ENCODE assay signal across 9 cellular contexts in genomic region chr6:157054531-157054979, GRCh38.
DNase-seq lines count a peak whose midpoint lies in the region; ATAC-seq and TF ChIP-seq lines count a peak whose summit lies in the region.
"Had no signal": no experiment of that assay in that cellular context is flagged by ENCODE, and none has a peak within 500 bp of the region (broad histone marks: within the 10 kb centered on the region; RNA-seq: fewer than 3 reads in every experiment).

No MANE protein-coding gene starts in this region.

- H3K27ac ChIP-seq in neural cell (ENCODE audit: low read length) (peak overlapping the region; percentile 31), gastroesophageal sphincter (no peak overlapping the region)

- H3K36me3 ChIP-seq in neural cell (ENCODE audit: insufficient read depth, low read length) = no peaks in the 10 kb centered on the region
- no peaks in the 10 kb centered on the region for H3K36me3 ChIP-seq in gastroesophageal sphincter
- no peaks in the 10 kb centered on the region for H3K36me3 ChIP-seq in HAP-1 (replicated peaks)

- no peak overlapping the region for H2AFZ ChIP-seq in neural cell (ENCODE audit: low read depth, low read length)

- peak; percentile 21 to 36 for DNase-seq in activated CD4-positive, alpha-beta T cell treated with anti-CD3 and anti-CD28 coated beads, Interleukin-2, amount 50 U/mL, for 4 hours
- DNase-seq in NCI-H345 (lab: John Stamatoyannopoulos, UW) (no peak), SW480 (ENCODE audit: low spot score) (no peak), HAP-1 (ENCODE audit: low spot score in 2 of 2) (no peak)
- DNase-seq: islet precursor cell had no signal

- ATAC-seq in GM18868 (IDR thresholded peaks at IDR 0.05; ENCODE audit: unreplicated experiment) (peak; percentile 88), HG03175 (IDR thresholded peaks at IDR 0.05; ENCODE audit: unreplicated experiment) (peak; percentile 85), gastroesophageal sphincter (no peak)

- H3K4me2 ChIP-seq in neural cell (ENCODE audit: low read length) = no peak overlapping the region

- in situ Hi-C loops in HAP-1 (cut with MboI; ENCODE audit: low sequenced_read_pairs) = no loop called here

- TF ChIP-seq POLR2A in gastroesophageal sphincter (IDR thresholded peaks at IDR 0.05) = no peak

- TF ChIP-seq CTCF in neural cell (IDR thresholded peaks at IDR 0.05; ENCODE audit: poor library complexity, severe bottlenecking) (no peak), gastroesophageal sphincter (IDR thresholded peaks at IDR 0.05) (no peak)

- no peaks in the 10 kb centered on the region for H3K9me2 ChIP-seq in neural cell (ENCODE audit: insufficient read depth, low read length)

- H3F3A ChIP-seq in neural cell (ENCODE audit: insufficient read depth, low read length, poor library complexity, severe bottlenecking) = peaks cover 6% of the 10 kb centered on the region

- 90 to 98% methylated on average over 4 of the region's 4 CpGs for WGBS in gastroesophageal sphincter (ENCODE audit: low coverage in 1 of 2), 2 donors

- H3K9ac ChIP-seq in neural cell (ENCODE audit: low read length) = no peak overlapping the region

- H3K4me1 ChIP-seq in gastroesophageal sphincter (peaks cover 1 to 17% (median 7%) of the 10 kb centered on the region in 3 donors), HAP-1 (peaks cover 9% of the 10 kb centered on the region)

- H3K27me3 ChIP-seq in neural cell (ENCODE audit: insufficient read depth, low read depth, low read length) (no peaks in the 10 kb centered on the region), gastroesophageal sphincter (no peaks in the 10 kb centered on the region), HAP-1 (ENCODE audit: low read depth) (no peaks in the 10 kb centered on the region)

- no peak for TF ChIP-seq EP300 in neural cell (conservative IDR thresholded peaks at IDR 0.05; ENCODE audit: poor library complexity, severe bottlenecking)
- no peak for TF ChIP-seq EP300 in gastroesophageal sphincter (IDR thresholded peaks at IDR 0.05)

- H3K4me3 ChIP-seq in neural cell (ENCODE audit: low read length) (no peak overlapping the region), gastroesophageal sphincter (no peak overlapping the region), HAP-1 (no peak overlapping the region)

- peaks cover 7% of the 10 kb centered on the region for H3K79me2 ChIP-seq in neural cell (replicated peaks; ENCODE audit: insufficient read depth, low read length)

- TF ChIP-seq RAD21 in neural cell (conservative IDR thresholded peaks at IDR 0.05) = no peak

- H3K9me3 ChIP-seq in neural cell (ENCODE audit: low read length) (no peaks in the 10 kb centered on the region), gastroesophageal sphincter (no peaks in the 10 kb centered on the region), HAP-1 (no peaks in the 10 kb centered on the region)

- no peaks in the 10 kb centered on the region for H4K20me1 ChIP-seq in neural cell (ENCODE audit: insufficient read depth)

TF ChIP-seq in neural cell, 6 proteins besides CTCF, POLR2A, EP300 and RAD21:
- TF ChIP-seq TAF1 (IDR thresholded peaks at IDR 0.05; ENCODE audit: low read depth) (no peak), MXI1 (conservative IDR thresholded peaks at IDR 0.05; ENCODE audit: poor library complexity, severe bottlenecking) (no peak), POLR2AphosphoS5 (IDR thresholded peaks at IDR 0.05) (no peak), EZH2 (IDR thresholded peaks at IDR 0.05; ENCODE audit: borderline replicate concordance, insufficient read depth, low read length, poor library complexity, severe bottlenecking) (no peak)
- TF ChIP-seq, protein P1, sequence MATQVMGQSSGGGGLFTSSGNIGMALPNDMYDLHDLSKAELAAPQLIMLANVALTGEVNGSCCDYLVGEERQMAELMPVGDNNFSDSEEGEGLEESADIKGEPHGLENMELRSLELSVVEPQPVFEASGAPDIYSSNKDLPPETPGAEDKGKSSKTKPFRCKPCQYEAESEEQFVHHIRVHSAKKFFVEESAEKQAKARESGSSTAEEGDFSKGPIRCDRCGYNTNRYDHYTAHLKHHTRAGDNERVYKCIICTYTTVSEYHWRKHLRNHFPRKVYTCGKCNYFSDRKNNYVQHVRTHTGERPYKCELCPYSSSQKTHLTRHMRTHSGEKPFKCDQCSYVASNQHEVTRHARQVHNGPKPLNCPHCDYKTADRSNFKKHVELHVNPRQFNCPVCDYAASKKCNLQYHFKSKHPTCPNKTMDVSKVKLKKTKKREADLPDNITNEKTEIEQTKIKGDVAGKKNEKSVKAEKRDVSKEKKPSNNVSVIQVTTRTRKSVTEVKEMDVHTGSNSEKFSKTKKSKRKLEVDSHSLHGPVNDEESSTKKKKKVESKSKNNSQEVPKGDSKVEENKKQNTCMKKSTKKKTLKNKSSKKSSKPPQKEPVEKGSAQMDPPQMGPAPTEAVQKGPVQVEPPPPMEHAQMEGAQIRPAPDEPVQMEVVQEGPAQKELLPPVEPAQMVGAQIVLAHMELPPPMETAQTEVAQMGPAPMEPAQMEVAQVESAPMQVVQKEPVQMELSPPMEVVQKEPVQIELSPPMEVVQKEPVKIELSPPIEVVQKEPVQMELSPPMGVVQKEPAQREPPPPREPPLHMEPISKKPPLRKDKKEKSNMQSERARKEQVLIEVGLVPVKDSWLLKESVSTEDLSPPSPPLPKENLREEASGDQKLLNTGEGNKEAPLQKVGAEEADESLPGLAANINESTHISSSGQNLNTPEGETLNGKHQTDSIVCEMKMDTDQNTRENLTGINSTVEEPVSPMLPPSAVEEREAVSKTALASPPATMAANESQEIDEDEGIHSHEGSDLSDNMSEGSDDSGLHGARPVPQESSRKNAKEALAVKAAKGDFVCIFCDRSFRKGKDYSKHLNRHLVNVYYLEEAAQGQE (IDR thresholded peaks at IDR 0.05; ENCODE audit: borderline replicate concordance) = no peak

Comparison
In these comparisons a context has a peak if more than half of its experiments do, and no peak if none do; other contexts are left out.
1. DNase-seq: peak in activated CD4-positive, alpha-beta T cell treated with anti-CD3 and anti-CD28 coated beads, Interleukin-2, amount 50 U/mL, for 4 hours (2 of 2); none in NCI-H345 (single experiment), SW480 (single experiment) and HAP-1 (0 of 2).